Comparison of ENCODE assay signal across 12 cellular contexts in genomic region chrX:10110316-10110932, GRCh38. TPM values are rescaled to one million over a fixed set of nuclear protein-coding genes. Genes with fewer than 3 reads are reported as not detected.
DNase-seq lines count a peak whose midpoint lies in the region; ATAC-seq and TF ChIP-seq lines count a peak whose summit lies in the region.
"Had no signal": no experiment of that assay in that cellular context is flagged by ENCODE, and none has a peak within 500 bp of the region (broad histone marks: within the 10 kb centered on the region; RNA-seq: fewer than 3 reads in every experiment).

No MANE protein-coding gene starts in this region.

- peaks cover 23% of the 10 kb centered on the region for H3K36me3 Mint-ChIP-seq in activated CD4-positive, alpha-beta memory T cell treated with anti-CD3 and anti-CD28 coated beads, Interleukin-2, amount 10 ng/mL, durations not matched to agents 7 days and 5 days (ENCODE audit: low read depth)

- TF ChIP-seq EP300 in transverse colon (IDR thresholded peaks at IDR 0.05; ENCODE audit: low read depth) = no peak

- H3K4me3 ChIP-seq in lower lobe of right lung (no peak overlapping the region), transverse colon (no peak overlapping the region)
- H3K4me3 ChIP-seq: mucosa of descending colon, SJCRH30 had no signal

- peaks cover 8% of the 10 kb centered on the region for H3K36me3 ChIP-seq in lower lobe of right lung
- H3K36me3 ChIP-seq in transverse colon = no peaks in the 10 kb centered on the region
- H3K36me3 ChIP-seq: SJCRH30 had no signal

- H3K9me3 Mint-ChIP-seq in activated CD4-positive, alpha-beta memory T cell treated with anti-CD3 and anti-CD28 coated beads, Interleukin-2, amount 10 ng/mL, durations not matched to agents 7 days and 5 days = no peaks in the 10 kb centered on the region
- H3K9me3 Mint-ChIP-seq: type B pancreatic cell had no signal

- peak overlapping the region; percentile 98 for H3K27ac Mint-ChIP-seq in activated CD4-positive, alpha-beta memory T cell treated with anti-CD3 and anti-CD28 coated beads, Interleukin-2, amount 10 ng/mL, durations not matched to agents 7 days and 5 days
- H3K27ac Mint-ChIP-seq: type B pancreatic cell had no signal

- in situ Hi-C loops in transverse colon (cut with MboI; ENCODE audit: low pct_ligation_motif_present in 1 of 4, low pct_unique_long_range_greater_than_20kb in 1 of 4, low sequenced_read_pairs in 3 of 4) = loop anchor here in 3 of 4 donors (10.0 to 25.0 kb wide), 2 partner anchors 116 to 223 kb away; no protein-coding TSS in a partner anchor
- in situ Hi-C loops in GM13976 (cut with MboI; ENCODE audit: low sequenced_read_pairs, unreplicated experiment) = no loop called here

- H3K9me3 ChIP-seq in lower lobe of right lung = no peaks in the 10 kb centered on the region
- H3K9me3 ChIP-seq in transverse colon = no peaks in the 10 kb centered on the region
- H3K9me3 ChIP-seq: mucosa of descending colon, SJCRH30 had no signal

- H3K27me3 Mint-ChIP-seq in activated CD4-positive, alpha-beta memory T cell treated with anti-CD3 and anti-CD28 coated beads, Interleukin-2, amount 10 ng/mL, durations not matched to agents 7 days and 5 days = no peaks in the 10 kb centered on the region
- H3K27me3 Mint-ChIP-seq: type B pancreatic cell had no signal

- POLR2A ChIA-PET in activated CD4-positive, alpha-beta memory T cell treated with anti-CD3 and anti-CD28 coated beads, Interleukin-2, amount 10 ng/mL, durations not matched to agents 7 days and 5 days (lab: Charles Lee) = interaction anchor here (0.8 to 3.8 kb wide), 9 partner anchors 8 to 107 kb away, joined by 3 to 29 read pairs (median 8); no protein-coding TSS in a partner anchor

- peak; percentile 1 for DNase-seq in activated effector memory CD4-positive, alpha-beta T cell treated with Interleukin-2 at 50 U/mL for 16 hours
- no peak for DNase-seq in activated effector memory CD4-positive, alpha-beta T cell treated with anti-CD3 and anti-CD28 coated beads, Interleukin-2, amount 50 U/mL, for 16 hours
- DNase-seq in activated CD4-positive, alpha-beta memory T cell treated with anti-CD3 and anti-CD28 coated beads, Interleukin-2, amount 10 ng/mL, durations not matched to agents 7 days and 5 days = no peak
- DNase-seq in lower lobe of right lung (no peak), transverse colon (no peak), GM13976 (ENCODE audit: low spot score) (no peak)
- DNase-seq: NCI-H2171 had no signal

- 80% methylated on average over 16 of the region's 16 CpGs; no CpG with 5 or more reads in 1 of the 2 donors for WGBS in transverse colon (ENCODE audit: low coverage in 1 of 2), 2 donors

- intact Hi-C loops in lower lobe of right lung (cut with DNase I) (loop anchor here (10.0 kb wide), 1 partner anchor 96 kb away; no protein-coding TSS in a partner anchor), transverse colon (cut with DNase I; ENCODE audit: low total_unique reads) (no loop called here)

- H3K4me1 ChIP-seq in lower lobe of right lung (peaks cover 39% of the 10 kb centered on the region), transverse colon (peaks cover 0 to 54% (median 8%) of the 10 kb centered on the region in 4 donors)
- H3K4me1 ChIP-seq: SJCRH30 had no signal

- ATAC-seq in lower lobe of right lung (no peak), HG03439 (IDR thresholded peaks at IDR 0.05; ENCODE audit: unreplicated experiment) (no peak), GM18858 (IDR thresholded peaks at IDR 0.05; ENCODE audit: unreplicated experiment) (no peak)

- peaks cover 70% of the 10 kb centered on the region for H3K4me1 Mint-ChIP-seq in activated CD4-positive, alpha-beta memory T cell treated with anti-CD3 and anti-CD28 coated beads, Interleukin-2, amount 10 ng/mL, durations not matched to agents 7 days and 5 days

- peak overlapping the region; percentile 71 for H3K4me3 Mint-ChIP-seq in activated CD4-positive, alpha-beta memory T cell treated with anti-CD3 and anti-CD28 coated beads, Interleukin-2, amount 10 ng/mL, durations not matched to agents 7 days and 5 days
- H3K4me3 Mint-ChIP-seq: type B pancreatic cell had no signal

- H3K27me3 ChIP-seq in lower lobe of right lung (ENCODE audit: low read depth) = no peaks in the 10 kb centered on the region
- H3K27me3 ChIP-seq in transverse colon = no peaks in the 10 kb centered on the region
- H3K27me3 ChIP-seq: SJCRH30 had no signal

- H3K27ac ChIP-seq in lower lobe of right lung (peak overlapping the region; percentile 65), transverse colon (peak overlapping the region; percentile 15 to 73 (median 72))
- H3K27ac ChIP-seq: SJCRH30 had no signal

- TF ChIP-seq CTCF in lower lobe of right lung (IDR thresholded peaks at IDR 0.05) (no peak), transverse colon (IDR thresholded peaks at IDR 0.05) (no peak), GM13976 (IDR thresholded peaks at IDR 0.05; ENCODE audit: borderline replicate concordance, control extremely low read depth, extremely low read depth, insufficient read depth, missing control alignments) (no peak)

- CTCF ChIA-PET in activated CD4-positive, alpha-beta memory T cell treated with anti-CD3 and anti-CD28 coated beads, Interleukin-2, amount 10 ng/mL, durations not matched to agents 7 days and 5 days (lab: Charles Lee) = interaction anchor here (0.8 to 4.0 kb wide), 6 partner anchors 11 to 114 kb away, joined by 3 to 19 read pairs (median 4); no protein-coding TSS in a partner anchor

- TF ChIP-seq POLR2A in transverse colon (IDR thresholded peaks at IDR 0.05) = no peak

RNA-seq across cellular contexts. Expression of gene CLCN4, which starts 46.4 kb away (rescaled TPM):
- total RNA-seq in activated CD4-positive, alpha-beta memory T cell treated with anti-CD3 and anti-CD28 coated beads, Interleukin-2, amount 10 ng/mL, durations not matched to agents 7 days and 5 days = not detected
- 13.8 TPM for total RNA-seq in lower lobe of right lung
- 1 to 10 TPM in 1 of 4 donors, under 1 TPM in 1, not detected in 2; 0.79 to 1.1 TPM for total RNA-seq in transverse colon
